ENCODE assay signal across 1 cellular context in genomic region chr17:82595893-82596292, GRCh38.
TF ChIP-seq lines count a peak whose summit lies in the region.

No MANE protein-coding gene starts in this region.

TF ChIP-seq in K562, 482 proteins besides CTCF, POLR2A, EP300 and RAD21:
- TF ChIP-seq POLR2G (IDR thresholded peaks at IDR 0.05; ENCODE audit: low read depth, low read length) (peak; percentile 48; the same call in 1 of the 2 replicates), ZKSCAN8 (CRISPR knock-in tag; IDR thresholded peaks at IDR 0.05) (no peak)
